35 cellular contexts compared by ENCODE assay signal in the genomic region with DNA sequence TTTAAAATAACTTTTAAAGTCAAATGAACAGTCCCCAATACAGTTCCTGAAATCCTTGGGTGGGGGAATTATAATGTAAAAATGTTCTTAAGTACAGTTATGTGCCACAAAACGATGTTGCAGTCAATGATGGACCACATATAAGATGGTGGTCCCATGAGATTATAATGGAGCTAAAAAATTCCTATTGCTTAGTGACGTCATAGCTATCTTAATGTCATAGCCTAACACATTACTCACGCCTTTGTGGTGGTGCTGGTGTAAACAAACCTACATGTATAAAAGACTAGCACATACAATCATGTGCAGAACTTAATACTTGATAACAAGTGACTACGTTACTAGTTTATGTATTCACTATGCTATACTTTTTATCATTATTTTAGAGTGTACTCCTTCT.
"Had no signal": no experiment of that assay in that cellular context is flagged by ENCODE, and none has a peak within 500 bp of the region (broad histone marks: within the 10 kb centered on the region; RNA-seq: fewer than 3 reads in every experiment).

No MANE protein-coding gene starts in this region.

- DNase-seq: MG63, MM.1S, MV-4-11, NCI-H1048, NCI-H1092, NCI-H1092 treated with DMSO at 0.1 percent for 48 hours, NCI-H1105, NCI-H1105 treated with DMSO at 0.1 percent for 48 hours, NCI-H1417, NCI-H1417 treated with DMSO at 0.1 percent for 48 hours, NCI-H1436, NCI-H1436 treated with DMSO at 0.1 percent for 48 hours, NCI-H146, NCI-H1694, NCI-H1694 treated with DMSO at 0.1 percent for 48 hours, NCI-H187, NCI-H187 treated with DMSO at 0.1 percent for 48 hours, NCI-H1930, NCI-H2029, NCI-H2029 treated with DMSO at 0.1 percent for 48 hours, NCI-H2081, NCI-H2081 treated with DMSO at 0.1 percent for 48 hours, NCI-H2107, NCI-H2171, NCI-H2171 treated with DMSO at 0.1 percent for 48 hours, NCI-H2227 treated with DMSO at 0.1 percent for 48 hours, NCI-H226, NCI-H345, NCI-H446, NCI-H446 treated with DMSO at 0.1 percent for 48 hours, NCI-H510A, NCI-H510A treated with DMSO at 0.1 percent for 48 hours, NCI-H524, NCI-H524 treated with DMSO at 0.1 percent for 48 hours, NCI-H526 had no signal

- H3K36me3 ChIP-seq: MG63 had no signal

- H3K9me3 ChIP-seq: MG63 had no signal

- H3K4me3 ChIP-seq: MG63 had no signal

- H3K27me3 ChIP-seq: MG63 had no signal
